Comparison of ENCODE assay signal across 8 cellular contexts in genomic region chr11:10930224-10930960, GRCh38.
A peak's percentile ranks its signal among the peaks of the same experiment; 100 is the strongest.
DNase-seq lines count a peak whose midpoint lies in the region; ATAC-seq and TF ChIP-seq lines count a peak whose summit lies in the region.

No MANE protein-coding gene starts in this region.

- peak overlapping the region; percentile 19 for H3K4me3 ChIP-seq in Jurkat, Clone E6-1 (ENCODE audit: low read length)
- peak overlapping the region; percentile 58 to 59 for H3K4me3 ChIP-seq in prostate gland

- peak overlapping the region; percentile 75 for H3K4me3 Mint-ChIP-seq in activated T-helper 17 cell treated with anti-CD3 and anti-CD28 coated beads, Interleukin-2, amount 50 U/mL, for 72 hours

- H3K9me3 Mint-ChIP-seq in activated T-helper 17 cell treated with anti-CD3 and anti-CD28 coated beads, Interleukin-2, amount 50 U/mL, for 72 hours = no peaks in the 10 kb centered on the region

- H3K27me3 ChIP-seq in prostate gland (replicated peaks; ENCODE audit: insufficient read depth) = no peaks in the 10 kb centered on the region

- no peak for TF ChIP-seq POLR2A in prostate gland (IDR thresholded peaks at IDR 0.05)

- H3K4me1 ChIP-seq in prostate gland (replicated peaks) = peaks cover 8% of the 10 kb centered on the region

- H3K27ac ChIP-seq in prostate gland = peak overlapping the region; percentile 95 to 98

- peaks cover 8% of the 10 kb centered on the region for H3K4me1 Mint-ChIP-seq in activated T-helper 17 cell treated with anti-CD3 and anti-CD28 coated beads, Interleukin-2, amount 50 U/mL, for 72 hours

- H3K27ac Mint-ChIP-seq in activated T-helper 17 cell treated with anti-CD3 and anti-CD28 coated beads, Interleukin-2, amount 50 U/mL, for 72 hours = no peak overlapping the region

- DNase-seq in ELR (ENCODE audit: low read depth) (peak; percentile 40), Right ventricle myocardium superior (no peak), prostate gland (ENCODE audit: low spot score) (no peak), NCI-H1694 treated with DMSO at 0.1 percent for 48 hours (lab: John Stamatoyannopoulos, UW) (no peak)
- no peak for DNase-seq in Jurkat, Clone E6-1 (ENCODE audit: low read depth, low spot score)

- 6% methylated on average over 34 of the region's 34 CpGs for WGBS in prostate gland

- intact Hi-C loops in Right ventricle myocardium superior (cut with DNase I) = loop anchor here (5.0 to 10.0 kb wide), 4 partner anchors 73 to 854 kb away; partner anchors contain the start of genes EIF4G2 and ZBED5
- intact Hi-C loops in prostate gland (cut with DNase I) = loop anchor here (2.0 to 5.0 kb wide), 3 partner anchors 73 to 857 kb away; partner anchors contain the start of genes EIF4G2 and ZBED5

- no peak for ATAC-seq in activated T-helper 17 cell treated with anti-CD3 and anti-CD28 coated beads, Interleukin-2, amount 50 U/mL, for 72 hours (replicated peaks)
- ATAC-seq in Right ventricle myocardium superior (ENCODE audit: poor library complexity) (peak; percentile 17), HG02571 (IDR thresholded peaks at IDR 0.05; ENCODE audit: unreplicated experiment) (no peak), HG03457 (IDR thresholded peaks at IDR 0.05; ENCODE audit: unreplicated experiment) (no peak)

- TF ChIP-seq CTCF in prostate gland (IDR thresholded peaks at IDR 0.05) = no peak

- no peaks in the 10 kb centered on the region for H3K9me3 ChIP-seq in prostate gland

- H3K27me3 Mint-ChIP-seq in activated T-helper 17 cell treated with anti-CD3 and anti-CD28 coated beads, Interleukin-2, amount 50 U/mL, for 72 hours = peaks cover 18% of the 10 kb centered on the region

- H3K36me3 ChIP-seq in prostate gland = no peaks in the 10 kb centered on the region

- H3K36me3 Mint-ChIP-seq in activated T-helper 17 cell treated with anti-CD3 and anti-CD28 coated beads, Interleukin-2, amount 50 U/mL, for 72 hours (ENCODE audit: low read depth) = no peaks in the 10 kb centered on the region
